25 cellular contexts compared by ENCODE assay signal in the genomic region with DNA sequence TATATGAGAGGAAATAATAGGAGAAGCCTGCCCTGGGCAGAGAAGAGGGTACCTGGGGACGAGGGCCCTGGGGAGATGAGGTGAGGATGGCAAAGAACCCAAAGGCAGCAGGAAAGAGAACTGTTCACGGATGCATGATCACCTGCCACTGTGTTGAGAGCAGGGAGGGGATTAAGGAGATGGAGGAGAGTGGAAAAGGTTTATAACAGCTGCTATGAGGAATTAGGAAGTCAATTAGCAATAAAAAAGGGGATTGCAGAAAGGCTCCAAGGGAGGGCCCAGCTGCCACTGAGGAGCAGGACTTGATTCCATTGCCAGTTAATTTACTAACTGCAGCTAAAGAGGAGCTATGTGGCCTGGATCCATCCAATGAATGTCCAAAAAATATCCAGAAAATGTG.
"Had no signal": no experiment of that assay in that cellular context is flagged by ENCODE, and none has a peak within 500 bp of the region (broad histone marks: within the 10 kb centered on the region; RNA-seq: fewer than 3 reads in every experiment).

No MANE protein-coding gene starts in this region.

- DNase-seq: activated CD4-positive, alpha-beta memory T cell treated with anti-CD3 and anti-CD28 coated beads, Interleukin-2, amount 10 ng/mL, durations not matched to agents 7 days and 5 days; activated CD4-positive, alpha-beta T cell treated with anti-CD3 and anti-CD28 coated beads, Interleukin-2, amount 10 ng/mL, durations not matched to agents 24 days and 14 days; activated effector memory CD4-positive, alpha-beta T cell treated with Interleukin-2 at 50 U/mL for 16 hours; activated naive CD4-positive, alpha-beta T cell treated with anti-CD3 and anti-CD28 coated beads for 36 hours; activated T-cell treated with anti-CD3 and anti-CD28 coated beads, Interleukin-2, amount 50 U/mL, for 72 hours; amygdala; cerebellar nuclear complex; esophagus squamous epithelium; gastrocnemius medialis; hippocampal formation; islet precursor cell; left cardiac atrium; ovary; psoas muscle; right cardiac atrium; stimulated activated CD4-positive, alpha-beta T cell treated with anti-CD3 and anti-CD28 coated beads, Interleukin-4, amount 100 ng/mL, for 24 hours; stimulated activated naive CD8-positive, alpha-beta T cell treated with anti-CD3 and anti-CD28 coated beads, Interleukin-15, Interleukin-2, amounts not matched to agents 100 U/mL and 50 U/mL, for 24 hours; T1000; thyroid gland; upper lobe of right lung had no signal

- H3K27me3 ChIP-seq: esophagus squamous epithelium, gastrocnemius medialis, neutrophil, ovary, thyroid gland, upper lobe of right lung had no signal

- H3K4me3 ChIP-seq: coronary artery, esophagus squamous epithelium, gastrocnemius medialis, ovary, psoas muscle, thyroid gland, upper lobe of right lung had no signal

- H3K36me3 ChIP-seq: esophagus squamous epithelium, gastrocnemius medialis, neutrophil, ovary, thyroid gland, upper lobe of right lung had no signal

- ATAC-seq: activated CD4-positive, CD25-positive, alpha-beta regulatory T cell treated with anti-CD3 and anti-CD28 coated beads, Interleukin-2, amount 50 U/mL, for 24 hours; activated T-cell treated with anti-CD3 and anti-CD28 coated beads, Interleukin-2, amount 50 U/mL, for 72 hours; gastrocnemius medialis; left cardiac atrium; natural killer cell treated with Interleukin-12 subunit alpha and Interleukin-12 subunit beta and Interleukin-15 and Interleukin-18, amount 100 ng/mL, for 72 hours; psoas muscle; right cardiac atrium; stimulated activated naive CD8-positive, alpha-beta T cell treated with anti-CD3 and anti-CD28 coated beads, Interleukin-15, Interleukin-2, amounts not matched to agents 100 U/mL and 50 U/mL, for 24 hours; upper lobe of right lung had no signal

- FAIRE-seq: bronchial epithelial cell had no signal
